ENCODE assay signal across 17 cellular contexts in the genomic region with DNA sequence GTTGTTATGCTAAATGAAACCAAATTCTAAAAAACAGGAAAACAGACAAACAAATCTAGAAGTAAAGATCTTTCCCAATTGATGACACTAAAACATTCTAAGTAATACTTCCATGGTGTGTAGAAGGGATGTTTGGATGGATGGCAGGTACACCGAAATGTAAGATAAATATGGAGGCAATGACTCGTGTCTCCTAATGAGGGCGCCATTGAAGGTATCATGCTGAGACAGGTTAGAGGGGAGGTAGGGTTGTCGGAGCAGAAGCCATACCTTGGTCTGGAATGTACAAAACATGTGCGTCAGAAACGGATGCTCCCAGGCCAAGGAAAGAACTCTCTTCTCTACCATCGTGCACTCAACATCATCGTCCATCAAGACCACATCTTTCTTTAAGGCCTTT.
DNase-seq lines count a peak whose midpoint lies in the region; ATAC-seq, FAIRE-seq and TF ChIP-seq lines count a peak whose summit lies in the region.
"Had no signal": no experiment of that assay in that cellular context is flagged by ENCODE, and none has a peak within 500 bp of the region (broad histone marks: within the 10 kb centered on the region; RNA-seq: fewer than 3 reads in every experiment).

No MANE protein-coding gene starts in this region.

- no peaks in the 10 kb centered on the region for H3K79me2 ChIP-seq in H1 (ENCODE audit: control insufficient read depth in 1 of 2, insufficient read depth in 2 of 2, low read length in 2 of 2)

- H2BK15ac ChIP-seq in H1 (ENCODE audit: low read length): no peak overlapping the region

- peak overlapping the region; percentile 5 for H3K27ac Mint-ChIP-seq in activated CD4-positive, alpha-beta memory T cell treated with anti-CD3 and anti-CD28 coated beads, Interleukin-2, amount 10 ng/mL, durations not matched to agents 7 days and 5 days
- H3K27ac Mint-ChIP-seq in activated CD4-positive, alpha-beta memory T cell treated with anti-CD3 and anti-CD28 coated beads for 36 hours: no peak overlapping the region
- H3K27ac Mint-ChIP-seq in naive thymus-derived CD4-positive, alpha-beta T cell: peak overlapping the region in 5 of 9 donors; percentile 1 to 58 (median 20)

- FAIRE-seq in H1 (lab: Jason Lieb, UNC): peak; percentile 36
- FAIRE-seq: H54 had no signal

- H3K4me2 ChIP-seq in H1 (ENCODE audit: insufficient read depth in 1 of 2, low read depth in 2 of 2, low read length in 2 of 2): no peak overlapping the region

- H3K27ac ChIP-seq in H1 (ENCODE audit: low read depth, low read length): no peak overlapping the region
- H3K27ac ChIP-seq in naive thymus-derived CD4-positive, alpha-beta T cell (ENCODE audit: low read depth, low read length): no peak overlapping the region
- H3K27ac ChIP-seq: 22Rv1 had no signal

- H3K9me3 Mint-ChIP-seq in activated CD4-positive, alpha-beta memory T cell treated with anti-CD3 and anti-CD28 coated beads, Interleukin-2, amount 10 ng/mL, durations not matched to agents 7 days and 5 days: no peaks in the 10 kb centered on the region
- H3K9me3 Mint-ChIP-seq in activated CD4-positive, alpha-beta memory T cell treated with anti-CD3 and anti-CD28 coated beads for 36 hours: no peaks in the 10 kb centered on the region
- peaks cover 0 to 8% (median 0%) of the 10 kb centered on the region in 11 donors for H3K9me3 Mint-ChIP-seq in naive thymus-derived CD4-positive, alpha-beta T cell
- H3K9me3 Mint-ChIP-seq: CD8-positive, alpha-beta memory T cell had no signal

- H3K9ac ChIP-seq in H1 (replicated peaks in 1 of 4; ENCODE audit: extremely low read depth in 1 of 4, low read depth in 3 of 4, low read length in 3 of 4): peak overlapping the region in 1 of 4 experiments; percentile 19; a peak in 2 of 7 replicates

- peaks cover 58% of the 10 kb centered on the region for H3K4me1 Mint-ChIP-seq in activated CD4-positive, alpha-beta memory T cell treated with anti-CD3 and anti-CD28 coated beads, Interleukin-2, amount 10 ng/mL, durations not matched to agents 7 days and 5 days
- peaks cover 48% of the 10 kb centered on the region for H3K4me1 Mint-ChIP-seq in activated CD4-positive, alpha-beta memory T cell treated with anti-CD3 and anti-CD28 coated beads for 36 hours (ENCODE audit: low read depth)
- peaks cover 33 to 61% (median 54%) of the 10 kb centered on the region in 7 donors for H3K4me1 Mint-ChIP-seq in naive thymus-derived CD4-positive, alpha-beta T cell

- no peak for TF ChIP-seq POLR2A in H1 (IDR thresholded peaks at IDR 0.05; ENCODE audit: control extremely low read depth in 1 of 2, low read depth in 2 of 2, low read length in 2 of 2)

- H3K56ac ChIP-seq in H1 (replicated peaks; ENCODE audit: insufficient read length, low read depth, low read length): no peak overlapping the region

- peaks cover 89% of the 10 kb centered on the region for H3K36me3 Mint-ChIP-seq in activated CD4-positive, alpha-beta memory T cell treated with anti-CD3 and anti-CD28 coated beads, Interleukin-2, amount 10 ng/mL, durations not matched to agents 7 days and 5 days (ENCODE audit: low read depth)
- peaks cover 62% of the 10 kb centered on the region for H3K36me3 Mint-ChIP-seq in activated CD4-positive, alpha-beta memory T cell treated with anti-CD3 and anti-CD28 coated beads for 36 hours
- peaks cover 34 to 69% (median 60%) of the 10 kb centered on the region in 5 donors for H3K36me3 Mint-ChIP-seq in naive thymus-derived CD4-positive, alpha-beta T cell

- H3K27me3 Mint-ChIP-seq in activated CD4-positive, alpha-beta memory T cell treated with anti-CD3 and anti-CD28 coated beads, Interleukin-2, amount 10 ng/mL, durations not matched to agents 7 days and 5 days: no peaks in the 10 kb centered on the region
- no peaks in the 10 kb centered on the region for H3K27me3 Mint-ChIP-seq in activated CD4-positive, alpha-beta memory T cell treated with anti-CD3 and anti-CD28 coated beads for 36 hours
- H3K27me3 Mint-ChIP-seq in naive thymus-derived CD4-positive, alpha-beta T cell: no peaks in the 10 kb centered on the region

- no peaks in the 10 kb centered on the region for H3K9me3 ChIP-seq in H1 (ENCODE audit: insufficient read depth in 2 of 2, low read depth in 1 of 2, low read length in 1 of 2)
- H3K9me3 ChIP-seq in naive thymus-derived CD4-positive, alpha-beta T cell (ENCODE audit: control insufficient read depth in 2 of 3, low read length in 3 of 3): no peaks in the 10 kb centered on the region

- H3K4ac ChIP-seq in H1 (replicated peaks; ENCODE audit: insufficient read length, low read depth, low read length): no peak overlapping the region

- no peaks in the 10 kb centered on the region for H3K23me2 ChIP-seq in H1 (ENCODE audit: low read depth, low read length)

- no peak overlapping the region for H4K5ac ChIP-seq in H1 (ENCODE audit: insufficient read length, low read depth, low read length)

- peak; percentile 29 to 46; a peak in 3 of 4 replicates for TF ChIP-seq RAD21 in H1 (IDR thresholded peaks at IDR 0.05 in 1 of 2, conservative IDR thresholded peaks at IDR 0.05 in 1 of 2; ENCODE audit: low read depth in 2 of 2, low read length in 2 of 2)

- POLR2A ChIA-PET in activated CD4-positive, alpha-beta memory T cell treated with anti-CD3 and anti-CD28 coated beads, Interleukin-2, amount 10 ng/mL, durations not matched to agents 7 days and 5 days (lab: Charles Lee): no interaction called here
- POLR2A ChIA-PET in activated CD4-positive, alpha-beta memory T cell treated with anti-CD3 and anti-CD28 coated beads for 36 hours (lab: Charles Lee): no interaction called here
- POLR2A ChIA-PET in H1 (lab: Charles Lee; ENCODE audit: partially characterized antibody): no interaction called here
- POLR2A ChIA-PET in naive thymus-derived CD4-positive, alpha-beta T cell (lab: Charles Lee): no interaction called here

- H2AFZ ChIP-seq in H1 (ENCODE audit: low read length): no peak overlapping the region

- no peak overlapping the region for H2BK120ac ChIP-seq in H1 (replicated peaks; ENCODE audit: low read depth, low read length)

- no peak overlapping the region for H2BK5ac ChIP-seq in H1 (ENCODE audit: low read depth, low read length)

- no peak overlapping the region for H2BK12ac ChIP-seq in H1 (ENCODE audit: low read depth, low read length)

- peaks cover 1% of the 10 kb centered on the region for H3K36me3 ChIP-seq in H7 (replicated peaks; ENCODE audit: control insufficient read depth, insufficient read depth, low read length)
- peaks cover 0 to 9% (median 3%) of the 10 kb centered on the region in 4 experiments; a peak in 4 of 8 replicates for H3K36me3 ChIP-seq in H1 (ENCODE audit: control insufficient read depth in 2 of 4, insufficient read depth in 4 of 4, low read length in 3 of 4)
- H3K36me3 ChIP-seq in naive thymus-derived CD4-positive, alpha-beta T cell (ENCODE audit: control insufficient read depth in 2 of 3, insufficient read depth in 3 of 3, low read length in 3 of 3): peaks cover 22 to 69% (median 24%) of the 10 kb centered on the region in 3 experiments

- DNase-seq in activated CD4-positive, alpha-beta memory T cell treated with anti-CD3 and anti-CD28 coated beads, Interleukin-2, amount 10 ng/mL, durations not matched to agents 7 days and 5 days: no peak
- DNase-seq in activated CD4-positive, alpha-beta memory T cell treated with anti-CD3 and anti-CD28 coated beads for 36 hours: no peak
- DNase-seq in H7 (peak; percentile 43), H1 (ENCODE audit: low read depth in 1 of 2, low spot score in 2 of 2) (no peak), NCI-H1436 (lab: John Stamatoyannopoulos, UW) (no peak), germinal center (ENCODE audit: low spot score) (no peak), NCI-H1048 (lab: John Stamatoyannopoulos, UW) (no peak)
- peak in 1 of 9 donors; percentile 11 for DNase-seq in naive thymus-derived CD4-positive, alpha-beta T cell
- DNase-seq: CD8-positive, alpha-beta memory T cell; Kasumi-1; NCI-H1105 treated with DMSO at 0.1 percent for 48 hours; NCI-H187; NCI-H446 treated with DMSO at 0.1 percent for 48 hours; NK-92 treated with Interleukin-12 subunit alpha and Interleukin-12 subunit beta, amount 100 ng/mL, for 24 hours; RPMI8226 had no signal

- ATAC-seq in naive thymus-derived CD4-positive, alpha-beta T cell: no peak

- no peak overlapping the region for H4K91ac ChIP-seq in H1 (replicated peaks; ENCODE audit: insufficient read length, low read length)

- no peaks in the 10 kb centered on the region for H3K79me1 ChIP-seq in H1 (ENCODE audit: low read depth, low read length)

- H2AK5ac ChIP-seq in H1 (ENCODE audit: low read depth, low read length): no peak overlapping the region

- TF ChIP-seq EP300 in H1 (IDR thresholded peaks at IDR 0.05; ENCODE audit: borderline replicate concordance in 1 of 2, low read depth in 2 of 2, low read length in 2 of 2): no peak

- no peaks in the 10 kb centered on the region for H4K20me1 ChIP-seq in H1 (replicated peaks in 1 of 2; ENCODE audit: control insufficient read depth in 1 of 2, insufficient read depth in 2 of 2, low read length in 2 of 2)

- WGBS in H1 (ENCODE audit: extremely low coverage in 1 of 2, insufficient coverage in 1 of 2, insufficient read length in 1 of 2, insufficient replicate concordance in 2 of 2, low coverage in 1 of 2, low lambda C conversion rate in 2 of 2, missing lambda C conversion rate in 1 of 2), 2 experiments: 87% methylated on average over 8 of the region's 8 CpGs; no CpG with 5 or more reads in 1 of the 2 experiments

- intact Hi-C loops in activated CD4-positive, alpha-beta memory T cell treated with anti-CD3 and anti-CD28 coated beads for 36 hours (cut with micrococcal nuclease): no loop called here
- intact Hi-C loops in naive thymus-derived CD4-positive, alpha-beta T cell (cut with micrococcal nuclease): no loop called here

- no peaks in the 10 kb centered on the region for H3K27me3 ChIP-seq in H7 (ENCODE audit: control insufficient read depth, insufficient read depth, low read length)
- H3K27me3 ChIP-seq in H1 (replicated peaks in 1 of 4; ENCODE audit: control insufficient read depth in 3 of 4, extremely low read depth in 1 of 4, insufficient read depth in 3 of 4, low read length in 3 of 4): no peaks in the 10 kb centered on the region
- H3K27me3 ChIP-seq in naive thymus-derived CD4-positive, alpha-beta T cell (ENCODE audit: control insufficient read depth in 2 of 2, insufficient read depth in 2 of 2, low read length in 2 of 2): no peaks in the 10 kb centered on the region

- H3K18ac ChIP-seq in H1 (ENCODE audit: extremely low read depth, low read length): no peak overlapping the region

- H3K4me1 ChIP-seq in H1 (replicated peaks in 1 of 4; ENCODE audit: control insufficient read depth in 3 of 4, insufficient read depth in 4 of 4, low read length in 3 of 4): no peaks in the 10 kb centered on the region
- H3K4me1 ChIP-seq in naive thymus-derived CD4-positive, alpha-beta T cell (ENCODE audit: control insufficient read depth in 2 of 2, insufficient read depth in 2 of 2, low read length in 2 of 2): peaks cover 31 to 32% of the 10 kb centered on the region in 2 donors

- CTCF ChIA-PET in activated CD4-positive, alpha-beta memory T cell treated with anti-CD3 and anti-CD28 coated beads, Interleukin-2, amount 10 ng/mL, durations not matched to agents 7 days and 5 days (lab: Charles Lee): no interaction called here
- CTCF ChIA-PET in activated CD4-positive, alpha-beta memory T cell treated with anti-CD3 and anti-CD28 coated beads for 36 hours (lab: Charles Lee): no interaction called here
- CTCF ChIA-PET in H1 (lab: Charles Lee; ENCODE audit: partially characterized antibody): interaction anchor here (1.4 kb wide), 1 partner anchor 170 kb away, joined by 4 read pairs; no protein-coding TSS in a partner anchor
- CTCF ChIA-PET in naive thymus-derived CD4-positive, alpha-beta T cell (lab: Charles Lee): no interaction called here

- peak; percentile 31 to 71 (median 40); a peak in 3 of 4 replicates for TF ChIP-seq CTCF in H1 (IDR thresholded peaks at IDR 0.05; ENCODE audit: control extremely low read depth in 1 of 3, insufficient read depth in 1 of 3, low read depth in 1 of 3, low read length in 3 of 3)

- no peak overlapping the region for H3K14ac ChIP-seq in H1 (ENCODE audit: insufficient read length)

- no peak overlapping the region for H4K8ac ChIP-seq in H1 (ENCODE audit: extremely low read depth, insufficient read depth, low read length)

- H2BK20ac ChIP-seq in H1 (ENCODE audit: low read length): no peak overlapping the region

- H3K4me3 Mint-ChIP-seq in activated CD4-positive, alpha-beta memory T cell treated with anti-CD3 and anti-CD28 coated beads, Interleukin-2, amount 10 ng/mL, durations not matched to agents 7 days and 5 days: no peak overlapping the region
- H3K4me3 Mint-ChIP-seq in activated CD4-positive, alpha-beta memory T cell treated with anti-CD3 and anti-CD28 coated beads for 36 hours: no peak overlapping the region
- H3K4me3 Mint-ChIP-seq in naive thymus-derived CD4-positive, alpha-beta T cell: no peak overlapping the region

- no peak overlapping the region for H3K4me3 ChIP-seq in H7 (ENCODE audit: insufficient read depth, low read depth, low read length)
- H3K4me3 ChIP-seq in H1 (ENCODE audit: extremely low read depth in 1 of 4, insufficient read depth in 2 of 4, low read depth in 3 of 4, low read length in 4 of 4): no peak overlapping the region
- no peak overlapping the region for H3K4me3 ChIP-seq in naive thymus-derived CD4-positive, alpha-beta T cell (ENCODE audit: low read length)

- no peak overlapping the region for H3K23ac ChIP-seq in H1 (ENCODE audit: insufficient read length)
